14 cellular contexts compared by ENCODE assay signal in genomic region chr14:102732924-102733323, GRCh38.
"Had no signal": no experiment of that assay in that cellular context is flagged by ENCODE, and none has a peak within 500 bp of the region (broad histone marks: within the 10 kb centered on the region; RNA-seq: fewer than 3 reads in every experiment).

No MANE protein-coding gene starts in this region.

- H3K27ac ChIP-seq: colonic mucosa, hepatocyte, suprapubic skin had no signal

- H3K9me3 Mint-ChIP-seq: type B pancreatic cell had no signal

- H3K27me3 Mint-ChIP-seq: activated CD4-positive, alpha-beta T cell treated with anti-CD3 and anti-CD28 coated beads for 36 hours; type B pancreatic cell had no signal

- H3K9me3 ChIP-seq: colonic mucosa, suprapubic skin had no signal

- H3K4me3 Mint-ChIP-seq: activated CD4-positive, alpha-beta T cell treated with anti-CD3 and anti-CD28 coated beads for 36 hours; type B pancreatic cell had no signal

- H3K4me1 ChIP-seq: colonic mucosa, suprapubic skin had no signal

- H2AFZ ChIP-seq: hepatocyte had no signal

- H3K4me2 ChIP-seq: hepatocyte had no signal

- H3K27me3 ChIP-seq: colonic mucosa, hepatocyte, suprapubic skin had no signal

- H3K36me3 ChIP-seq: colonic mucosa had no signal

- H3K4me1 Mint-ChIP-seq: activated CD4-positive, alpha-beta T cell treated with anti-CD3 and anti-CD28 coated beads for 36 hours had no signal

- H3K27ac Mint-ChIP-seq: activated CD4-positive, alpha-beta T cell treated with anti-CD3 and anti-CD28 coated beads for 36 hours; type B pancreatic cell had no signal

- H3K4me3 ChIP-seq: colonic mucosa, hepatocyte, suprapubic skin had no signal

- DNase-seq: activated CD4-positive, alpha-beta T cell treated with anti-CD3 and anti-CD28 coated beads for 36 hours; activated CD8-positive, alpha-beta memory T cell treated with anti-CD3 and anti-CD28 coated beads for 24 hours; activated effector memory CD4-positive, alpha-beta T cell treated with anti-CD3 and anti-CD28 coated beads, Interleukin-2, amount 50 U/mL, for 16 hours; colonic mucosa; effector CD4-positive, alpha-beta T cell; left ventricle myocardium superior; mesendoderm; nucleus accumbens; stimulated activated CD4-positive, alpha-beta T cell treated with anti-CD3 and anti-CD28 coated beads, Interleukin-2, amount 100 ng/mL, for 24 hours; stimulated activated naive CD8-positive, alpha-beta T cell treated with anti-CD3 and anti-CD28 coated beads, Interleukin-15, Interleukin-2, amounts not matched to agents 100 U/mL and 50 U/mL, for 24 hours; T1000 had no signal
